ENCODE assay signal across 1 cellular context in the genomic region with DNA sequence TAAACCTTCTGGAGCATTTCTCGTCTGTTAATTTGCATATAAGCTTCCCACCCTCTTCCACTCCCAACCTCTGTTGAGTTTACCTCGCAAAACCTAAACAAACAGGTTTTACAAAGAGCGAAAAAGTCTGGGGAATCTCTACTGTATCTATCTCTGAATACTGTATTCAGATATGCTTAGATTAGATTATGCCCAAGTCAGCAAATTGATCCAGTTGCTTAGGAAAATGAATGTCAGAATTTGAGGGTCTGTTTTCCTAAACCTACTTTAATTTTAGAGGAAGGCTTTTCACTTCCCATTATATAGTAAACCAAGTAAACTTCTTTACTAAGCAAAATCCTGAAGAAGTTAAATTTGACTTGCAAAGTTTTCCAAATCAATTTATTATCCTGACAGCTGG.
TF ChIP-seq lines count a peak whose summit lies in the region.

No MANE protein-coding gene starts in this region.

TF ChIP-seq in endothelial cell of umbilical vein, 7 proteins besides CTCF, POLR2A, EP300 and RAD21:
- no peak for TF ChIP-seq FOS (IDR thresholded peaks at IDR 0.05; ENCODE audit: borderline replicate concordance, insufficient read depth, low read length)
- TF ChIP-seq, protein P1, sequence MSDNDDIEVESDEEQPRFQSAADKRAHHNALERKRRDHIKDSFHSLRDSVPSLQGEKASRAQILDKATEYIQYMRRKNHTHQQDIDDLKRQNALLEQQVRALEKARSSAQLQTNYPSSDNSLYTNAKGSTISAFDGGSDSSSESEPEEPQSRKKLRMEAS (IDR thresholded peaks at IDR 0.05; ENCODE audit: insufficient read depth, insufficient read length): no peak
- TF ChIP-seq MYC (IDR thresholded peaks at IDR 0.05; ENCODE audit: low read depth, low read length): no peak
- TF ChIP-seq POLR2AphosphoS5 (IDR thresholded peaks at IDR 0.05; ENCODE audit: insufficient read depth, low read depth, low read length): no peak
- TF ChIP-seq GATA2 (IDR thresholded peaks at IDR 0.05; ENCODE audit: insufficient read depth, insufficient read length, low read depth, low read length): no peak
- no peak for TF ChIP-seq JUN (IDR thresholded peaks at IDR 0.05; ENCODE audit: borderline replicate concordance, insufficient read depth, insufficient read length, low read depth)
- TF ChIP-seq EZH2 (IDR thresholded peaks at IDR 0.05; ENCODE audit: borderline replicate concordance, low read depth, low read length, severe bottlenecking): no peak
